In genomic region chr15:90200534-90201139, GRCh38 we compare ENCODE assay signal across 1 cellular context.
TF ChIP-seq lines count a peak whose summit lies in the region.

No MANE protein-coding gene starts in this region.

TF ChIP-seq in K562, 482 proteins besides CTCF, POLR2A, EP300 and RAD21:
- TF ChIP-seq ETV5 (CRISPR knock-in tag; IDR thresholded peaks at IDR 0.05; ENCODE audit: low read depth): no peak
- TF ChIP-seq CREB1 (IDR thresholded peaks at IDR 0.05): no peak
- 0 out of 2 replicates have a peak, but pooled peaks have one; percentile 22 for TF ChIP-seq CREB1 (CRISPR knock-in tag; IDR thresholded peaks at IDR 0.05)
- TF ChIP-seq USF1 (CRISPR knock-in tag; IDR thresholded peaks at IDR 0.05): peak; percentile 62
- TF ChIP-seq PRDM10 (IDR thresholded peaks at IDR 0.05; ENCODE audit: partially characterized antibody): peak; percentile 88
- peak; percentile 47; the same call in 1 of the 2 replicates for TF ChIP-seq ZFX (CRISPR knock-in tag; IDR thresholded peaks at IDR 0.05)
- 0 out of 4 replicates have a peak, but pooled peaks of 1 of the 2 experiments have one; percentile 17 for TF ChIP-seq MNT (conservative IDR thresholded peaks at IDR 0.05)
- TF ChIP-seq TCF7L2 (IDR thresholded peaks at IDR 0.05; ENCODE audit: low read depth, low read length): no peak
- 0 out of 2 replicates have a peak, but pooled peaks have one; percentile 31 for TF ChIP-seq ERF (CRISPR knock-in tag; IDR thresholded peaks at IDR 0.05)
- TF ChIP-seq RAD51 (IDR thresholded peaks at IDR 0.05; ENCODE audit: borderline replicate concordance, low read depth): peak; percentile 37; the same call in 1 of the 2 replicates
- TF ChIP-seq ZBTB9 (CRISPR knock-in tag; IDR thresholded peaks at IDR 0.05): no peak
- TF ChIP-seq NR2C2 (CRISPR knock-in tag; IDR thresholded peaks at IDR 0.05): 0 out of 2 replicates have a peak, but pooled peaks have one; percentile 28
- TF ChIP-seq NR2C2 (tag; IDR thresholded peaks at IDR 0.05): no peak
- TF ChIP-seq BHLHE40 (IDR thresholded peaks at IDR 0.05; ENCODE audit: low read length): peak; percentile 72
- peak; percentile 43 for TF ChIP-seq USF2 (CRISPR knock-in tag; IDR thresholded peaks at IDR 0.05)
- no peak for TF ChIP-seq NKRF (IDR thresholded peaks at IDR 0.05; ENCODE audit: borderline replicate concordance)
- 0 out of 2 replicates have a peak, but pooled peaks have one; percentile 4 for TF ChIP-seq NFE2 (IDR thresholded peaks at IDR 0.05; ENCODE audit: low read depth)
- peak; percentile 19 for TF ChIP-seq TFE3 (CRISPR knock-in tag; IDR thresholded peaks at IDR 0.05)
- TF ChIP-seq ZNF175 (CRISPR knock-in tag; IDR thresholded peaks at IDR 0.05; ENCODE audit: low read depth): no peak
- TF ChIP-seq SP1 (CRISPR knock-in tag; IDR thresholded peaks at IDR 0.05): peak; percentile 39
- TF ChIP-seq FOXA3 (CRISPR knock-in tag; conservative IDR thresholded peaks at IDR 0.05 in 1 of 2, IDR thresholded peaks at IDR 0.05 in 1 of 2): no peak
- TF ChIP-seq MLLT1 (IDR thresholded peaks at IDR 0.05): no peak
- TF ChIP-seq KAT7 (CRISPR knock-in tag; IDR thresholded peaks at IDR 0.05; ENCODE audit: borderline replicate concordance): peak; percentile 52; the same call in 1 of the 2 replicates
- no peak for TF ChIP-seq CEBPB (tag; IDR thresholded peaks at IDR 0.05)
TF ChIP-seq in K562: peak in this region for 14.
